2 cellular contexts compared by ENCODE assay signal in the genomic region with DNA sequence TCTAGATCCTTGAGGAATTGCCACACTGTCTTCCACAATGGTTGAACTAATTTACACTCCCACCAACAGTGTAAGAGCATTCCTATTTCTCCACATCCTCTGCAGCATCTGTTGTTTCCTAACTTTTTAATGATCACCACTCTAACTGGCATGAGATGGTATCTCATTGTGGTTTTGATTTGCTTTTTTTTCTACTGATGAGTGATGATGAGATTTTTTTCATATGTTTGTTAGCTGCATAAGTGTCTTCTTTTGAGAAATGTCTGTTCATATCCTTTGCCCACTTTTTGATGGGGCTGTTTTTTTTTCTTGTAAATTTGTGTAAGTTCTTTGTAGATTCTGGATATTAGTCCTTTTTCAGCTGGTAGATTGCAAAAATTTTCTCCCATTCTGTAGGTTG. TPM values are rescaled to one million over a fixed set of nuclear protein-coding genes. Genes with fewer than 3 reads are reported as not detected.
"Had no signal": no experiment of that assay in that cellular context is flagged by ENCODE, and none has a peak within 500 bp of the region (broad histone marks: within the 10 kb centered on the region; RNA-seq: fewer than 3 reads in every experiment).

No MANE protein-coding gene starts in this region.

RNA-seq across cellular contexts. Expression of gene DCN, which starts 24.7 kb away (rescaled TPM):
- total RNA-seq: progenitor cell of endocrine pancreas had no signal
- polyA plus RNA-seq: neural cell had no signal
